12 cellular contexts compared by ENCODE assay signal in genomic region chr7:78939669-78940068, GRCh38.
"Had no signal": no experiment of that assay in that cellular context is flagged by ENCODE, and none has a peak within 500 bp of the region (broad histone marks: within the 10 kb centered on the region; RNA-seq: fewer than 3 reads in every experiment).

No MANE protein-coding gene starts in this region.

- DNase-seq: activated CD4-positive, alpha-beta T cell treated with anti-CD3 and anti-CD28 coated beads, Interleukin-2, amount 50 U/mL, for 4 hours; activated CD4-positive, CD25-positive, alpha-beta regulatory T cell treated with anti-CD3 and anti-CD28 coated beads, Interleukin-2, amount 50 U/mL, for 72 hours; activated T-cell treated with anti-CD3 and anti-CD28 coated beads, Interleukin-2, amount 50 U/mL, for 1 hour; brain microvascular endothelial cell; hippocampal formation; lower lobe of right lung; midbrain; stimulated activated CD4-positive, alpha-beta T cell treated with anti-CD3 and anti-CD28 coated beads, Interleukin-4, amount 100 ng/mL, for 1 hour; stimulated activated CD8-positive, alpha-beta memory T cell treated with anti-CD3 and anti-CD28 coated beads, Interleukin-4, amount 100 ng/mL, for 48 hours; stimulated activated naive CD8-positive, alpha-beta T cell treated with anti-CD3 and anti-CD28 coated beads, Interleukin-15, Interleukin-2, amounts not matched to agents 100 U/mL and 50 U/mL, for 24 hours; upper lobe of left lung had no signal

- H3K27ac ChIP-seq: brain microvascular endothelial cell, lower lobe of right lung, parathyroid adenoma, upper lobe of left lung had no signal

- H3K36me3 ChIP-seq: brain microvascular endothelial cell, lower lobe of right lung, upper lobe of left lung had no signal

- H3K27me3 ChIP-seq: brain microvascular endothelial cell, upper lobe of left lung had no signal

- H3K4me1 ChIP-seq: lower lobe of right lung, parathyroid adenoma, upper lobe of left lung had no signal

- H3K4me3 ChIP-seq: lower lobe of right lung, upper lobe of left lung had no signal

- H3K9me3 ChIP-seq: lower lobe of right lung, upper lobe of left lung had no signal
